ENCODE assay signal across 8 cellular contexts in genomic region chrX:123859409-123859827, GRCh38. TPM values are rescaled to one million over a fixed set of nuclear protein-coding genes. Genes with fewer than 3 reads are reported as not detected.
DNase-seq lines count a peak whose midpoint lies in the region; ATAC-seq and TF ChIP-seq lines count a peak whose summit lies in the region.

No MANE protein-coding gene starts in this region.

- H2AFZ ChIP-seq in OCI-LY7 (ENCODE audit: low read length) (peak overlapping the region; percentile 88; the same call in 1 of the 2 replicates), mammary epithelial cell (ENCODE audit: low read depth, low read length) (peak overlapping the region; percentile 71)

- in situ Hi-C loops in mammary epithelial cell (cut with MboI; ENCODE audit: low sequenced_read_pairs in 2 of 2) = no loop called here

- H3K27me3 Mint-ChIP-seq in activated naive CD4-positive, alpha-beta T cell treated with anti-CD3 and anti-CD28 coated beads for 36 hours (ENCODE audit: low read depth) = peaks cover 2% of the 10 kb centered on the region

- peak overlapping the region; percentile 79 for H3K4me3 Mint-ChIP-seq in activated naive CD4-positive, alpha-beta T cell treated with anti-CD3 and anti-CD28 coated beads for 36 hours

- H3K27me3 ChIP-seq in mammary epithelial cell (ENCODE audit: insufficient read depth, low read length) = no peaks in the 10 kb centered on the region

- H3K36me3 ChIP-seq in OCI-LY7 (ENCODE audit: insufficient read depth, low read length) (peaks cover 7% of the 10 kb centered on the region; the same call in 1 of the 2 replicates), mammary epithelial cell (ENCODE audit: insufficient read depth, low read length) (no peaks in the 10 kb centered on the region)

- CTCF ChIA-PET in activated naive CD4-positive, alpha-beta T cell treated with anti-CD3 and anti-CD28 coated beads for 36 hours (lab: Charles Lee) = no interaction called here
- CTCF ChIA-PET in OCI-LY7 (lab: Charles Lee; ENCODE audit: unreplicated experiment) = no interaction called here
- CTCF ChIA-PET in mammary epithelial cell (lab: Charles Lee; ENCODE audit: low non-redundant PET) = interaction anchor here (0.7 kb wide), 1 partner anchor 117 kb away, joined by 7 read pairs; no protein-coding TSS in a partner anchor

- intact Hi-C loops in activated naive CD4-positive, alpha-beta T cell treated with anti-CD3 and anti-CD28 coated beads for 36 hours (cut with micrococcal nuclease) = loop anchor here (1.0 kb wide), 1 partner anchor 23 kb away; no protein-coding TSS in a partner anchor
- intact Hi-C loops in OCI-LY7 (cut with micrococcal nuclease; ENCODE audit: unreplicated experiment) = no loop called here
- intact Hi-C loops in mammary epithelial cell (cut with micrococcal nuclease) = no loop called here

- 13% methylated on average over 6 of the region's 13 CpGs for WGBS in mammary epithelial cell (ENCODE audit: low coverage, missing lambda C conversion rate)

- TF ChIP-seq CTCF in OCI-LY7 (conservative IDR thresholded peaks at IDR 0.05; ENCODE audit: low read length) = no peak
- TF ChIP-seq CTCF in mammary epithelial cell (conservative IDR thresholded peaks at IDR 0.05 in 1 of 2, IDR thresholded peaks at IDR 0.05 in 1 of 2; ENCODE audit: extremely low read depth in 1 of 2, insufficient read depth in 1 of 2, low read depth in 1 of 2, low read length in 2 of 2) = no peak

- BruUV-seq in OCI-LY7 (replicated peaks; lab: Mats Ljungman, UMichigan) = no TSS peak
- no TSS peak for BruUV-seq in mammary epithelial cell (replicated peaks; lab: Mats Ljungman, UMichigan)

- dilution Hi-C loops in mammary epithelial cell (cut with HindIII; ENCODE audit: low sequenced_read_pairs) = no loop called here

- H3K9me3 ChIP-seq in OCI-LY7 (ENCODE audit: low read length) (no peaks in the 10 kb centered on the region), mammary epithelial cell (replicated peaks; ENCODE audit: insufficient read depth, low read length) (no peaks in the 10 kb centered on the region)

- DNase-seq in activated naive CD4-positive, alpha-beta T cell treated with anti-CD3 and anti-CD28 coated beads for 36 hours = no peak
- DNase-seq in activated naive CD4-positive, alpha-beta T cell treated with Interleukin-2 at 50 U/mL for 16 hours = no peak
- DNase-seq in OCI-LY7 (ENCODE audit: low spot score) (peak; percentile 76), mammary epithelial cell (no peak), kidney glomerular epithelial cell (lab: John Stamatoyannopoulos, UW) (peak; percentile 65), LoVo (ENCODE audit: low spot score) (no peak)
- peak; percentile 63 for DNase-seq in stimulated activated CD4-positive, alpha-beta T cell treated with anti-CD3 and anti-CD28 coated beads, Interleukin-4, amount 100 ng/mL, for 24 hours

- H3K4me1 Mint-ChIP-seq in activated naive CD4-positive, alpha-beta T cell treated with anti-CD3 and anti-CD28 coated beads for 36 hours (ENCODE audit: low read depth) = peaks cover 10% of the 10 kb centered on the region

- H3K9me3 Mint-ChIP-seq in activated naive CD4-positive, alpha-beta T cell treated with anti-CD3 and anti-CD28 coated beads for 36 hours = no peaks in the 10 kb centered on the region

- H4K20me1 ChIP-seq in OCI-LY7 (ENCODE audit: insufficient read depth, low read length) (no peaks in the 10 kb centered on the region), mammary epithelial cell (ENCODE audit: insufficient read depth, low read length) (no peaks in the 10 kb centered on the region)

- ATAC-seq in HG03457 (IDR thresholded peaks at IDR 0.05; ENCODE audit: unreplicated experiment) = peak; percentile 27

- H3K36me3 Mint-ChIP-seq in activated naive CD4-positive, alpha-beta T cell treated with anti-CD3 and anti-CD28 coated beads for 36 hours (ENCODE audit: low read depth) = no peaks in the 10 kb centered on the region

- H3K27ac Mint-ChIP-seq in activated naive CD4-positive, alpha-beta T cell treated with anti-CD3 and anti-CD28 coated beads for 36 hours = peak overlapping the region; percentile 92

- no peaks in the 10 kb centered on the region for H3K9me2 ChIP-seq in OCI-LY7 (ENCODE audit: insufficient read depth, low read length)

- H3K27ac ChIP-seq in OCI-LY7 (ENCODE audit: low read depth, low read length, poor library complexity, severe bottlenecking) = peak overlapping the region; percentile 83
- peak overlapping the region; percentile 78 for H3K27ac ChIP-seq in mammary epithelial cell (ENCODE audit: insufficient read depth, low read depth, low read length)

- peak overlapping the region; percentile 89 for H3K9ac ChIP-seq in mammary epithelial cell (ENCODE audit: insufficient read depth, low read length)

- H3K4me2 ChIP-seq in OCI-LY7 (ENCODE audit: low read length) = peak overlapping the region; percentile 64
- peak overlapping the region; percentile 71 for H3K4me2 ChIP-seq in mammary epithelial cell (ENCODE audit: insufficient read depth, low read depth, low read length)

- POLR2A ChIA-PET in OCI-LY7 (lab: Charles Lee) = interaction anchor here (0.8 to 1.1 kb wide), 2 partner anchors 9 to 100 kb away, joined by 4 read pairs; no protein-coding TSS in a partner anchor

- H3K4me1 ChIP-seq in OCI-LY7 (ENCODE audit: insufficient read depth, low read length, poor library complexity, severe bottlenecking) = peaks cover 12% of the 10 kb centered on the region
- peaks cover 3% of the 10 kb centered on the region for H3K4me1 ChIP-seq in mammary epithelial cell (ENCODE audit: insufficient read depth, low read length)

- H3K79me2 ChIP-seq in OCI-LY7 (ENCODE audit: insufficient read depth, low read depth, low read length) (peaks cover 41% of the 10 kb centered on the region), mammary epithelial cell (ENCODE audit: insufficient read depth, low read length) (peaks cover 32% of the 10 kb centered on the region)

- peak overlapping the region; percentile 87 for H3K4me3 ChIP-seq in OCI-LY7 (ENCODE audit: low read depth, low read length, poor library complexity, severe bottlenecking)
- H3K4me3 ChIP-seq in mammary epithelial cell (replicated peaks in 1 of 3; ENCODE audit: insufficient read depth in 1 of 3, low read depth in 2 of 3, low read length in 3 of 3) = peak overlapping the region; percentile 43 to 61 (median 53)

RNA-seq across cellular contexts. Expression of gene XIAP, which starts 0.4 kb away (rescaled TPM):
- total RNA-seq in activated naive CD4-positive, alpha-beta T cell treated with anti-CD3 and anti-CD28 coated beads for 36 hours = 10 to 100 TPM; 24.0 to 24.5 TPM
- 20.2 and 29.7 TPM in 2 replicates for total RNA-seq in OCI-LY7 (2014; rRNA removed; shearing (Covaris generic))
- 28.7 and 34.0 TPM in 2 replicates for total RNA-seq in OCI-LY7 (2022)
- total RNA-seq in mammary epithelial cell = 10 to 100 TPM; 23.3 to 43.4 TPM
- 9.4 TPM for polyA plus RNA-seq in mammary epithelial cell
- polyA minus RNA-seq in mammary epithelial cell = 40.2 TPM

Comparison
In these comparisons a context has a peak if more than half of its experiments do, and no peak if none do; other contexts are left out.
1. DNase-seq: peak in OCI-LY7 (single experiment), kidney glomerular epithelial cell (single experiment) and stimulated activated CD4-positive, alpha-beta T cell treated with anti-CD3 and anti-CD28 coated beads, Interleukin-4, amount 100 ng/mL, for 24 hours (single experiment); none in activated naive CD4-positive, alpha-beta T cell treated with anti-CD3 and anti-CD28 coated beads for 36 hours (single experiment), activated naive CD4-positive, alpha-beta T cell treated with Interleukin-2 at 50 U/mL for 16 hours (single experiment), mammary epithelial cell (single experiment) and LoVo (single experiment).